In the genomic region with DNA sequence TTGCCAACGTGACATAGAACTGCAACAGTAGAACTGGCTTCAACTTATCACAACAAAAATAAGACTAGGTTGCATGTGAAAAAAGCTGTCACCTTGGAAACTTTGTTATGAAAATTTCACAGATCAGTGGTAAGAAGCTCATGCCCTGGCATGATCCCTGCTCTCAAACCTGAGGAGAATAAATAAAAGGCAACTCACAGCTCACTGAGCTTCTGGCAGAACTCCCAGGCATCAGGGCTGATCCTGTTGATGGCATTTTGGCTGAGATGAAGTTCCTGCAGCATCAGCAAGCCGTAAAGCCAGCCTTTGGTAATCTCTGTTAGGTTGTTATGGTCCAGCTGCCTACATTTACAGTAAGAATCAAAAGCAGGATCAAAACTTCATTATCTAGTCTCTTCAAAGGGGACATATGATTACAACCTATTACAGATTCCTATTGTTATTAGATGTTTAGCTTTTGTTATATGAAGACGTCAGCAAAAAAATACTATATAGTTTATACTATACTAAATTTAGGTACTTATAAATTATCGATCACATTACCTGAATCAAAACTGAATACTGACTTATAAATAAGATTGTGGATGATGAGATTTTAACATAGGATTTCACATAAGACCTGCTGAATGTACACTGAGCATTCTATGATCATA, we compare ENCODE assay signal across 10 cellular contexts.
DNase-seq lines count a peak whose midpoint lies in the region; TF ChIP-seq lines count a peak whose summit lies in the region.
"Had no signal": no experiment of that assay in that cellular context is flagged by ENCODE, and none has a peak within 500 bp of the region (broad histone marks: within the 10 kb centered on the region; RNA-seq: fewer than 3 reads in every experiment).

No MANE protein-coding gene starts in this region.

- H3K4me3 ChIP-seq in epithelial cell of esophagus (ENCODE audit: low read length): no peak overlapping the region

- no peak for TF ChIP-seq CTCF in epithelial cell of esophagus (IDR thresholded peaks at IDR 0.05; ENCODE audit: insufficient read depth, low read depth, low read length, missing control alignments)

- DNase-seq in DMS153 (lab: John Stamatoyannopoulos, UW): peak; percentile 86
- peak; percentile 96 for DNase-seq in NCI-H345 treated with DMSO at 0.1 percent for 48 hours (lab: John Stamatoyannopoulos, UW; ENCODE audit: unreplicated experiment)
- DNase-seq in epithelial cell of esophagus (ENCODE audit: low read depth): peak; percentile 86
- DNase-seq in non-pigmented ciliary epithelial cell (ENCODE audit: low read depth): peak; percentile 55
- DNase-seq in cerebellar nuclear complex (lab: John Stamatoyannopoulos, UW): no peak
- no peak for DNase-seq in epidermal melanocyte (ENCODE audit: insufficient read length, low spot score)
- DNase-seq in AML-193 (lab: John Stamatoyannopoulos, UW): no peak
- no peak for DNase-seq in NCI-H1048 (lab: John Stamatoyannopoulos, UW)
- DNase-seq: activated naive CD4-positive, alpha-beta T cell treated with anti-CD3 and anti-CD28 coated beads, Interleukin-2, amount 10 ng/mL, durations not matched to agents 7 days and 5 days; naive B cell had no signal

Comparison
In these comparisons a context has a peak if more than half of its experiments do, and no peak if none do; other contexts are left out.
1. DNase-seq: peak in DMS153 (single experiment), NCI-H345 treated with DMSO at 0.1 percent for 48 hours (single experiment), epithelial cell of esophagus (single experiment) and non-pigmented ciliary epithelial cell (single experiment); none in cerebellar nuclear complex (0 of 2), epidermal melanocyte (single experiment), AML-193 (0 of 2) and NCI-H1048 (single experiment).